Comparison of ENCODE assay signal across 1 cellular context in genomic region chr13:113272791-113273190, GRCh38.
TF ChIP-seq lines count a peak whose summit lies in the region.

No MANE protein-coding gene starts in this region.

TF ChIP-seq in K562, 482 proteins besides CTCF, POLR2A, EP300 and RAD21 (continued from another document):
- TF ChIP-seq ZNF592 (IDR thresholded peaks at IDR 0.05): 0 out of 2 replicates have a peak, but pooled peaks have one; percentile 18
- no peak for TF ChIP-seq PHB (CRISPR knock-in tag; IDR thresholded peaks at IDR 0.05)
- no peak for TF ChIP-seq BRF1 (IDR thresholded peaks at IDR 0.05; ENCODE audit: borderline replicate concordance, extremely low read depth, insufficient read length)
TF ChIP-seq in K562: peak in this region for 4.
